In genomic region chr9:95772320-95773060, GRCh38 we compare ENCODE assay signal across 1 cellular context.
TF ChIP-seq lines count a peak whose summit lies in the region.

No MANE protein-coding gene starts in this region.

TF ChIP-seq in HepG2, 621 proteins besides CTCF, POLR2A, EP300 and RAD21 (continued from another document and continues in another):
- TF ChIP-seq ZNF574 (CRISPR knock-in tag; IDR thresholded peaks at IDR 0.05) (no peak), HOXA9 (CRISPR knock-in tag; IDR thresholded peaks at IDR 0.05; ENCODE audit: borderline replicate concordance) (no peak), GATA4 (IDR thresholded peaks at IDR 0.05; ENCODE audit: borderline replicate concordance, low read depth) (no peak), SOX6 (IDR thresholded peaks at IDR 0.05) (no peak), SOX6 (CRISPR knock-in tag; IDR thresholded peaks at IDR 0.05) (peak; percentile 70; the same call in 1 of the 2 replicates), ZNF691 (CRISPR knock-in tag; IDR thresholded peaks at IDR 0.05; ENCODE audit: borderline replicate concordance, low read depth) (0 out of 2 replicates have a peak, but pooled peaks have one; percentile 40), THAP11 (CRISPR knock-in tag; IDR thresholded peaks at IDR 0.05) (no peak), SP4 (CRISPR knock-in tag; IDR thresholded peaks at IDR 0.05) (peak; percentile 45; the same call in 1 of the 2 replicates), ZNF292 (CRISPR knock-in tag; IDR thresholded peaks at IDR 0.05; ENCODE audit: borderline replicate concordance, low read depth) (peak; percentile 54; the same call in 1 of the 2 replicates), ISL2 (CRISPR knock-in tag; IDR thresholded peaks at IDR 0.05) (peak; percentile 52; the same call in 1 of the 2 replicates), MED1 (CRISPR knock-in tag; IDR thresholded peaks at IDR 0.05) (peak; percentile 70; the same call in 1 of the 2 replicates), ZBTB42 (CRISPR knock-in tag; IDR thresholded peaks at IDR 0.05) (no peak), AGO2 (optimal IDR thresholded peaks at IDR 0.05; ENCODE audit: low read depth, low read length) (peak; percentile 88), HDAC2 (CRISPR knock-in tag; IDR thresholded peaks at IDR 0.05) (no peak), FIP1L1 (IDR thresholded peaks at IDR 0.05; ENCODE audit: borderline replicate concordance, insufficient read depth, low read depth, low read length) (no peak), ERF (CRISPR knock-in tag; IDR thresholded peaks at IDR 0.05) (no peak), NFAT5 (CRISPR knock-in tag; IDR thresholded peaks at IDR 0.05) (peak; percentile 32; the same call in 1 of the 2 replicates), RFXAP (CRISPR knock-in tag; IDR thresholded peaks at IDR 0.05; ENCODE audit: borderline replicate concordance) (peak; percentile 50; the same call in 1 of the 2 replicates), ZNF136 (CRISPR knock-in tag; IDR thresholded peaks at IDR 0.05; ENCODE audit: low read depth) (no peak), TEAD2 (CRISPR knock-in tag; IDR thresholded peaks at IDR 0.05) (no peak), ZNF878 (CRISPR knock-in tag; IDR thresholded peaks at IDR 0.05) (no peak), HOXA7 (CRISPR knock-in tag; IDR thresholded peaks at IDR 0.05) (no peak), ZNF749 (CRISPR knock-in tag; IDR thresholded peaks at IDR 0.05; ENCODE audit: borderline replicate concordance) (peak; percentile 21; the same call in 1 of the 2 replicates), ZNF343 (CRISPR knock-in tag; IDR thresholded peaks at IDR 0.05) (0 out of 2 replicates have a peak, but pooled peaks have one; percentile 14), REST (IDR thresholded peaks at IDR 0.05; ENCODE audit: borderline replicate concordance in 1 of 2, low read depth in 1 of 2, low read length in 2 of 2) (no peak), ZNF550 (CRISPR knock-in tag; IDR thresholded peaks at IDR 0.05; ENCODE audit: borderline replicate concordance) (no peak), JUND (CRISPR knock-in tag; IDR thresholded peaks at IDR 0.05) (no peak), ZNF207 (IDR thresholded peaks at IDR 0.05; ENCODE audit: borderline replicate concordance) (no peak), PBX3 (CRISPR knock-in tag; IDR thresholded peaks at IDR 0.05; ENCODE audit: borderline replicate concordance) (0 out of 2 replicates have a peak, but pooled peaks have one; percentile 57), RBM22 (optimal IDR thresholded peaks at IDR 0.05; ENCODE audit: low read length) (no peak), KLF12 (CRISPR knock-in tag; IDR thresholded peaks at IDR 0.05; ENCODE audit: borderline replicate concordance) (peak; percentile 72), ZNF576 (CRISPR knock-in tag; IDR thresholded peaks at IDR 0.05) (no peak), ATF7-NPFF (CRISPR knock-in tag; IDR thresholded peaks at IDR 0.05; ENCODE audit: low read depth) (no peak), ZBTB7B (CRISPR knock-in tag; IDR thresholded peaks at IDR 0.05) (peak; percentile 83), RAD51 (IDR thresholded peaks at IDR 0.05; ENCODE audit: borderline replicate concordance) (no peak), SATB2 (CRISPR knock-in tag; IDR thresholded peaks at IDR 0.05) (no peak), FOXP4 (CRISPR knock-in tag; IDR thresholded peaks at IDR 0.05) (peak; percentile 60), ZNF20 (CRISPR knock-in tag; IDR thresholded peaks at IDR 0.05) (0 out of 2 replicates have a peak, but pooled peaks have one; percentile 50), ZBTB3 (CRISPR knock-in tag; IDR thresholded peaks at IDR 0.05; ENCODE audit: borderline replicate concordance, low read depth) (no peak), ZNF282 (IDR thresholded peaks at IDR 0.05; ENCODE audit: partially characterized antibody) (no peak), ZNF101 (CRISPR knock-in tag; IDR thresholded peaks at IDR 0.05; ENCODE audit: borderline replicate concordance, low read depth) (no peak)
- TF ChIP-seq, protein P1, sequence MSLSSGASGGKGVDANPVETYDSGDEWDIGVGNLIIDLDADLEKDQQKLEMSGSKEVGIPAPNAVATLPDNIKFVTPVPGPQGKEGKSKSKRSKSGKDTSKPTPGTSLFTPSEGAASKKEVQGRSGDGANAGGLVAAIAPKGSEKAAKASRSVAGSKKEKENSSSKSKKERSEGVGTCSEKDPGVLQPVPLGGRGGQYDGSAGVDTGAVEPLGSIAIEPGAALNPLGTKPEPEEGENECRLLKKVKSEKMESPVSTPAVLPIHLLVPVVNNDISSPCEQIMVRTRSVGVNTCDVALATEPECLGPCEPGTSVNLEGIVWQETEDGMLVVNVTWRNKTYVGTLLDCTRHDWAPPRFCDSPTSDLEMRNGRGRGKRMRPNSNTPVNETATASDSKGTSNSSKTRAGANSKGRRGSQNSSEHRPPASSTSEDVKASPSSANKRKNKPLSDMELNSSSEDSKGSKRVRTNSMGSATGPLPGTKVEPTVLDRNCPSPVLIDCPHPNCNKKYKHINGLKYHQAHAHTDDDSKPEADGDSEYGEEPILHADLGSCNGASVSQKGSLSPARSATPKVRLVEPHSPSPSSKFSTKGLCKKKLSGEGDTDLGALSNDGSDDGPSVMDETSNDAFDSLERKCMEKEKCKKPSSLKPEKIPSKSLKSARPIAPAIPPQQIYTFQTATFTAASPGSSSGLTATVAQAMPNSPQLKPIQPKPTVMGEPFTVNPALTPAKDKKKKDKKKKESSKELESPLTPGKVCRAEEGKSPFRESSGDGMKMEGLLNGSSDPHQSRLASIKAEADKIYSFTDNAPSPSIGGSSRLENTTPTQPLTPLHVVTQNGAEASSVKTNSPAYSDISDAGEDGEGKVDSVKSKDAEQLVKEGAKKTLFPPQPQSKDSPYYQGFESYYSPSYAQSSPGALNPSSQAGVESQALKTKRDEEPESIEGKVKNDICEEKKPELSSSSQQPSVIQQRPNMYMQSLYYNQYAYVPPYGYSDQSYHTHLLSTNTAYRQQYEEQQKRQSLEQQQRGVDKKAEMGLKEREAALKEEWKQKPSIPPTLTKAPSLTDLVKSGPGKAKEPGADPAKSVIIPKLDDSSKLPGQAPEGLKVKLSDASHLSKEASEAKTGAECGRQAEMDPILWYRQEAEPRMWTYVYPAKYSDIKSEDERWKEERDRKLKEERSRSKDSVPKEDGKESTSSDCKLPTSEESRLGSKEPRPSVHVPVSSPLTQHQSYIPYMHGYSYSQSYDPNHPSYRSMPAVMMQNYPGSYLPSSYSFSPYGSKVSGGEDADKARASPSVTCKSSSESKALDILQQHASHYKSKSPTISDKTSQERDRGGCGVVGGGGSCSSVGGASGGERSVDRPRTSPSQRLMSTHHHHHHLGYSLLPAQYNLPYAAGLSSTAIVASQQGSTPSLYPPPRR (CRISPR knock-in tag; IDR thresholded peaks at IDR 0.05; ENCODE audit: borderline replicate concordance) = peak; percentile 51; the same call in 1 of the 2 replicates
